17 cellular contexts compared by ENCODE assay signal in the genomic region with DNA sequence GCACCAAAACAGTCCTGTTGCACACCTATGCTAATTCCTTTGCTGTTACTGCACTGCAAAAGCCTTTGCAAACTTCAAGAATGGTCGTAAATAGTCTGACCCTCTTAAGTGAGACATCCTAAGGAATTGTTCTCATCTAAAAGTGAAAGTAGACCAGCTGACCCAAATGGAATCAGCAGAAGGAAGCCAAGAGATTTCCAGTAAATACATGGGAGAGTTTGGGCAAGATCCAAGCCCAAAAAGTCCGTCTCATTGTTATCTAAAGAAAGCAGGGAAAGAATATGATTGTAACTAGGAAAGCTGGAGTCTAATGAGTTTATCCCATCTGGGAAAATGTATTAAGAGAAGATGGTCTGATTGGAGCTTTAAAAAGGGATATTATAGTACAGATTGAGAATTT. TPM values are rescaled to one million over a fixed set of nuclear protein-coding genes. Genes with fewer than 3 reads are reported as not detected.
DNase-seq lines count a peak whose midpoint lies in the region; ATAC-seq and TF ChIP-seq lines count a peak whose summit lies in the region.
"Had no signal": no experiment of that assay in that cellular context is flagged by ENCODE, and none has a peak within 500 bp of the region (broad histone marks: within the 10 kb centered on the region; RNA-seq: fewer than 3 reads in every experiment).

No MANE protein-coding gene starts in this region.

- H3K9me3 ChIP-seq in right lobe of liver (no peaks in the 10 kb centered on the region), suprapubic skin (no peaks in the 10 kb centered on the region)
- H3K9me3 ChIP-seq: Caco-2, esophagus squamous epithelium had no signal

- H3K27me3 ChIP-seq in right lobe of liver = no peaks in the 10 kb centered on the region
- no peaks in the 10 kb centered on the region for H3K27me3 ChIP-seq in suprapubic skin
- H3K27me3 ChIP-seq: esophagus squamous epithelium, neural progenitor cell had no signal

- H3K4me1 ChIP-seq in right lobe of liver = peaks cover 0 to 3% (median 0%) of the 10 kb centered on the region in 4 donors
- peaks cover 13% of the 10 kb centered on the region for H3K4me1 ChIP-seq in suprapubic skin
- H3K4me1 ChIP-seq: Caco-2 had no signal

- TF ChIP-seq POLR2A in right lobe of liver (IDR thresholded peaks at IDR 0.05) (no peak), suprapubic skin (IDR thresholded peaks at IDR 0.05) (no peak)

- peaks cover 19% of the 10 kb centered on the region for H3K9me3 Mint-ChIP-seq in WTC11
- H3K9me3 Mint-ChIP-seq: activated T-helper 2 cell treated with anti-CD3 and anti-CD28 coated beads, Interferon-gamma antibody, Interleukin-2, Interleukin-4, amounts not matched to agents 10 μg/mL and 5 μg/mL and 100 μg/mL, durations not matched to agents 14 hours and 24 hours and 36 hours had no signal

- no peak overlapping the region for H3K4me3 ChIP-seq in right lobe of liver
- no peak overlapping the region for H3K4me3 ChIP-seq in suprapubic skin
- H3K4me3 ChIP-seq: neural progenitor cell had no signal

- H3K36me3 ChIP-seq in right lobe of liver (no peaks in the 10 kb centered on the region), suprapubic skin (no peaks in the 10 kb centered on the region)
- H3K36me3 ChIP-seq: esophagus squamous epithelium, neural progenitor cell had no signal

- 0 out of 2 replicates have a peak, but pooled peaks cover 3% of the 10 kb centered on the region for H3K36me3 Mint-ChIP-seq in WTC11
- H3K36me3 Mint-ChIP-seq: neural progenitor cell had no signal

- intact Hi-C loops in right lobe of liver (cut with DNase I) = no loop called here

- peaks cover 34% of the 10 kb centered on the region for H3K4me1 Mint-ChIP-seq in WTC11
- H3K4me1 Mint-ChIP-seq: neural progenitor cell had no signal

- CTCF ChIA-PET in WTC11 (lab: Charles Lee) = no interaction called here

- no peak overlapping the region for H3K4me3 Mint-ChIP-seq in WTC11
- H3K4me3 Mint-ChIP-seq: neural progenitor cell had no signal

- H3K27ac ChIP-seq in right lobe of liver (peak overlapping the region in 1 of 3 donors; percentile 6), suprapubic skin (peak overlapping the region; percentile 50)
- H3K27ac ChIP-seq: neural progenitor cell had no signal

- no peak overlapping the region for H3K27ac Mint-ChIP-seq in WTC11
- H3K27ac Mint-ChIP-seq: activated T-helper 2 cell treated with anti-CD3 and anti-CD28 coated beads, Interferon-gamma antibody, Interleukin-2, Interleukin-4, amounts not matched to agents 10 μg/mL and 5 μg/mL and 100 μg/mL, durations not matched to agents 14 hours and 24 hours and 36 hours; neural progenitor cell had no signal

- DNase-seq in NCI-H226 (peak; percentile 64), dedifferentiated amniotic fluid mesenchymal stem cell (ENCODE audit: extremely low spot score) (peak; percentile 34), right lobe of liver (no peak), suprapubic skin (ENCODE audit: low spot score in 2 of 2) (no peak), activated gamma-delta T cell (lab: John Stamatoyannopoulos, UW) (no peak), WTC11 (ENCODE audit: low spot score) (no peak), cortex of kidney (lab: John Stamatoyannopoulos, UW) (no peak)
- DNase-seq: activated CD4-positive, alpha-beta T cell treated with anti-CD3 and anti-CD28 coated beads for 4 hours; Caco-2; central memory CD4-positive, alpha-beta T cell; esophagus squamous epithelium; kidney glomerular epithelial cell; NCI-H2081; NK-92 treated with Interleukin-12 subunit alpha and Interleukin-12 subunit beta, amount 100 ng/mL, for 24 hours; stimulated activated naive CD4-positive, alpha-beta T cell had no signal

- ATAC-seq in right lobe of liver (peak in 3 of 4 donors; percentile 17 to 52 (median 29)), WTC11 (no peak)

- POLR2A ChIA-PET in WTC11 (lab: Charles Lee) = interaction anchor here (0.6 kb wide), 1 partner anchor 61 kb away, joined by 3 read pairs; no protein-coding TSS in a partner anchor

- WGBS in right lobe of liver (ENCODE audit: insufficient coverage, low coverage, low lambda C conversion rate, missing lambda C conversion rate) = 59% methylated on average over 2 of the region's 2 CpGs
- WGBS in suprapubic skin = 41% methylated on average over 2 of the region's 2 CpGs

- no peak for TF ChIP-seq EP300 in suprapubic skin (IDR thresholded peaks at IDR 0.05)

- no peak for TF ChIP-seq CTCF in right lobe of liver (IDR thresholded peaks at IDR 0.05)
- no peak for TF ChIP-seq CTCF in suprapubic skin (IDR thresholded peaks at IDR 0.05)
- no peak for TF ChIP-seq CTCF in WTC11 (IDR thresholded peaks at IDR 0.05)

- peaks cover 8% of the 10 kb centered on the region; the same call in 1 of the 2 replicates for H3K27me3 Mint-ChIP-seq in WTC11 (ENCODE audit: low read depth)

TF ChIP-seq in WTC11, 78 proteins besides CTCF, POLR2A, EP300 and RAD21:
- TF ChIP-seq, protein P1, sequence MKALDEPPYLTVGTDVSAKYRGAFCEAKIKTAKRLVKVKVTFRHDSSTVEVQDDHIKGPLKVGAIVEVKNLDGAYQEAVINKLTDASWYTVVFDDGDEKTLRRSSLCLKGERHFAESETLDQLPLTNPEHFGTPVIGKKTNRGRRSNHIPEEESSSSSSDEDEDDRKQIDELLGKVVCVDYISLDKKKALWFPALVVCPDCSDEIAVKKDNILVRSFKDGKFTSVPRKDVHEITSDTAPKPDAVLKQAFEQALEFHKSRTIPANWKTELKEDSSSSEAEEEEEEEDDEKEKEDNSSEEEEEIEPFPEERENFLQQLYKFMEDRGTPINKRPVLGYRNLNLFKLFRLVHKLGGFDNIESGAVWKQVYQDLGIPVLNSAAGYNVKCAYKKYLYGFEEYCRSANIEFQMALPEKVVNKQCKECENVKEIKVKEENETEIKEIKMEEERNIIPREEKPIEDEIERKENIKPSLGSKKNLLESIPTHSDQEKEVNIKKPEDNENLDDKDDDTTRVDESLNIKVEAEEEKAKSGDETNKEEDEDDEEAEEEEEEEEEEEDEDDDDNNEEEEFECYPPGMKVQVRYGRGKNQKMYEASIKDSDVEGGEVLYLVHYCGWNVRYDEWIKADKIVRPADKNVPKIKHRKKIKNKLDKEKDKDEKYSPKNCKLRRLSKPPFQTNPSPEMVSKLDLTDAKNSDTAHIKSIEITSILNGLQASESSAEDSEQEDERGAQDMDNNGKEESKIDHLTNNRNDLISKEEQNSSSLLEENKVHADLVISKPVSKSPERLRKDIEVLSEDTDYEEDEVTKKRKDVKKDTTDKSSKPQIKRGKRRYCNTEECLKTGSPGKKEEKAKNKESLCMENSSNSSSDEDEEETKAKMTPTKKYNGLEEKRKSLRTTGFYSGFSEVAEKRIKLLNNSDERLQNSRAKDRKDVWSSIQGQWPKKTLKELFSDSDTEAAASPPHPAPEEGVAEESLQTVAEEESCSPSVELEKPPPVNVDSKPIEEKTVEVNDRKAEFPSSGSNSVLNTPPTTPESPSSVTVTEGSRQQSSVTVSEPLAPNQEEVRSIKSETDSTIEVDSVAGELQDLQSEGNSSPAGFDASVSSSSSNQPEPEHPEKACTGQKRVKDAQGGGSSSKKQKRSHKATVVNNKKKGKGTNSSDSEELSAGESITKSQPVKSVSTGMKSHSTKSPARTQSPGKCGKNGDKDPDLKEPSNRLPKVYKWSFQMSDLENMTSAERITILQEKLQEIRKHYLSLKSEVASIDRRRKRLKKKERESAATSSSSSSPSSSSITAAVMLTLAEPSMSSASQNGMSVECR (CRISPR knock-in tag; IDR thresholded peaks at IDR 0.05; ENCODE audit: borderline replicate concordance) = no peak
- no peak for TF ChIP-seq ZNF396 (CRISPR knock-in tag; IDR thresholded peaks at IDR 0.05; ENCODE audit: borderline replicate concordance)
- no peak for TF ChIP-seq GTF2I (CRISPR knock-in tag; conservative IDR thresholded peaks at IDR 0.05)
- TF ChIP-seq NFATC4 (CRISPR knock-in tag; IDR thresholded peaks at IDR 0.05) = no peak
- no peak for TF ChIP-seq EMX1 (CRISPR knock-in tag; IDR thresholded peaks at IDR 0.05)
- TF ChIP-seq, protein P2, sequence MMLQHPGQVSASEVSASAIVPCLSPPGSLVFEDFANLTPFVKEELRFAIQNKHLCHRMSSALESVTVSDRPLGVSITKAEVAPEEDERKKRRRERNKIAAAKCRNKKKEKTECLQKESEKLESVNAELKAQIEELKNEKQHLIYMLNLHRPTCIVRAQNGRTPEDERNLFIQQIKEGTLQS (CRISPR knock-in tag; conservative IDR thresholded peaks at IDR 0.05) = no peak
- no peak for TF ChIP-seq NFYB (CRISPR knock-in tag; conservative IDR thresholded peaks at IDR 0.05; ENCODE audit: low read depth)

RNA-seq across cellular contexts. Expression of a gene that starts 43.0 kb away (rescaled TPM):
- total RNA-seq in right lobe of liver (10 to 100 TPM; 13.2 to 23.3 (median 17.8) TPM), suprapubic skin (10 to 100 TPM; 37.9 to 48.4 (median 43.9) TPM), WTC11 (2021) (19.9 to 24.3 TPM (median 20.9 TPM) in 3 replicates)

Comparison
In these comparisons a context has a peak if more than half of its experiments do, and no peak if none do; other contexts are left out.
1. DNase-seq: peak in NCI-H226 (single experiment) and dedifferentiated amniotic fluid mesenchymal stem cell (single experiment); none in right lobe of liver (0 of 3), suprapubic skin (0 of 2), activated gamma-delta T cell (single experiment), WTC11 (single experiment) and cortex of kidney (single experiment).